In the genomic region with DNA sequence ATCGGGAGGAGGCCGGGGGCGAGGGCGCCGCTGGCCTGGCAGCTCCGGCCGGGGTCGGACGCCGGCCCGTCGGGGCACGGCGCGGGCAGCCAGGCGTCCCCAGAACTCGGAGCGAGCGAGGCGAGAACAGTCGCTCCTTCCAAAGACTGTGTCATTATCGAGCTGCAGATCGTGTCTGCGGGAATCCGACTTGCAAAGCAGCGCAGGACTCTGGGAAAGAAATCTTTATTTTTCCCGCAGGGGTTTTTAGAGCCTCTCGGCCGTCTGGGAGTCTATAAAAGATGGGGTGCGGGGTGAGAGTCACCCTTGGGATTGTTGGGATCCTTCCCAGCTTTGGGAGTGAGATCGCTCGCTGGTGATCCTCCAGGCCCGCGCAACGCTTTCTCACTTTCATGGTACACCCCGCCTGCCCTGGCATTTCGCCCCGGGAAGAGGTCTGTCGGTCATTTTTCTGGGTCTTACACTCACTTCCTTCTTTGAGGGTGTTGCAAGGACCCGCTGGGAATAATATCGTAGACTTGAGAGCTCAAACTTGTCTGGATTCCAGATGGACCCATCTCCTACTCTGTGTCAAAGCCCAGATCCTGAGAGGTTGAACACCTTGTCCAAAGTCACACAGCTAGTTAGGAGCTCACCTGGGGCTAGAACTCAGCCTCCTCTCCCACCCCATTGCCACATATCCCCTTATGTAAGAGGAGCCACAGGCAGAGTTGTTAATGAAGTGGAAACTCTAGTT, we compare ENCODE assay signal across 8 cellular contexts. TPM values are rescaled to one million over a fixed set of nuclear protein-coding genes. Genes with fewer than 3 reads are reported as not detected.
A peak's percentile ranks its signal among the peaks of the same experiment; 100 is the strongest.
DNase-seq lines count a peak whose midpoint lies in the region; ATAC-seq and TF ChIP-seq lines count a peak whose summit lies in the region.

No MANE protein-coding gene starts in this region.

- H3K27ac Mint-ChIP-seq in stimulated activated naive CD8-positive, alpha-beta T cell treated with anti-CD3 and anti-CD28 coated beads, Interleukin-15, amount 100 ng/mL, for 72 hours, result no peak overlapping the region

- DNase-seq in GM12865 (ENCODE audit: low read depth), result no peak
- no peak for DNase-seq in NT2/D1 (ENCODE audit: low read depth, low spot score)
- peak; percentile 58 for DNase-seq in choroid plexus epithelial cell (ENCODE audit: low read depth)
- peak; percentile 78 for DNase-seq in left lobe of liver (ENCODE audit: low spot score)
- no peak for DNase-seq in stimulated activated naive CD8-positive, alpha-beta T cell treated with anti-CD3 and anti-CD28 coated beads, Interleukin-15, amount 100 ng/mL, for 72 hours
- no peak for DNase-seq in GM13976 (ENCODE audit: low spot score)
- no peak for DNase-seq in GOT3 (lab: John Stamatoyannopoulos, UW)

- peaks cover 5% of the 10 kb centered on the region for H3K4me1 ChIP-seq in NT2/D1 (ENCODE audit: insufficient read depth, insufficient read length)

- H3K27me3 ChIP-seq in NT2/D1 (ENCODE audit: insufficient read depth, insufficient read length), result peaks cover 28% of the 10 kb centered on the region

- H3K36me3 ChIP-seq in NT2/D1 (ENCODE audit: insufficient read depth, insufficient read length, low read length), result peaks cover 6% of the 10 kb centered on the region

- H3K9me3 Mint-ChIP-seq in stimulated activated naive CD8-positive, alpha-beta T cell treated with anti-CD3 and anti-CD28 coated beads, Interleukin-15, amount 100 ng/mL, for 72 hours, result no peaks in the 10 kb centered on the region

- in situ Hi-C loops in GM13976 (cut with MboI; ENCODE audit: low sequenced_read_pairs, unreplicated experiment), result no loop called here

- TF ChIP-seq CTCF in GM12865 (IDR thresholded peaks at IDR 0.05; ENCODE audit: insufficient read depth, low read depth, low read length, missing control alignments) (no peak), choroid plexus epithelial cell (conservative IDR thresholded peaks at IDR 0.05; ENCODE audit: low read depth, low read length) (no peak), GM13976 (IDR thresholded peaks at IDR 0.05; ENCODE audit: borderline replicate concordance, control extremely low read depth, extremely low read depth, insufficient read depth, missing control alignments) (no peak)

- peak overlapping the region; percentile 44 to 96 for H3K4me3 Mint-ChIP-seq in stimulated activated naive CD8-positive, alpha-beta T cell treated with anti-CD3 and anti-CD28 coated beads, Interleukin-15, amount 100 ng/mL, for 72 hours

- H3K9me3 ChIP-seq in NT2/D1 (ENCODE audit: insufficient read depth, low read length), result no peaks in the 10 kb centered on the region

- ATAC-seq in left lobe of liver (peak; percentile 3), HG03354 (IDR thresholded peaks at IDR 0.05; ENCODE audit: poor library complexity, severe bottlenecking, unreplicated experiment) (no peak)
- no peak for ATAC-seq in stimulated activated naive CD8-positive, alpha-beta T cell treated with anti-CD3 and anti-CD28 coated beads, Interleukin-15, amount 100 ng/mL, for 72 hours

- H3K4me1 Mint-ChIP-seq in stimulated activated naive CD8-positive, alpha-beta T cell treated with anti-CD3 and anti-CD28 coated beads, Interleukin-15, amount 100 ng/mL, for 72 hours, result peaks cover 28% of the 10 kb centered on the region

- peak overlapping the region; percentile 94 for H3K9ac ChIP-seq in NT2/D1 (ENCODE audit: insufficient read length, low read depth)

- H3K4me3 ChIP-seq in GM12865 (ENCODE audit: low read depth, low read length) (peak overlapping the region; percentile 94), NT2/D1 (ENCODE audit: insufficient read length, low read depth) (peak overlapping the region; percentile 74), choroid plexus epithelial cell (ENCODE audit: low read depth, low read length) (peak overlapping the region; percentile 99)

- peaks cover 28% of the 10 kb centered on the region for H3K27me3 Mint-ChIP-seq in stimulated activated naive CD8-positive, alpha-beta T cell treated with anti-CD3 and anti-CD28 coated beads, Interleukin-15, amount 100 ng/mL, for 72 hours

RNA-seq across cellular contexts. Expression of gene UBTD1, which starts 1.0 kb away (rescaled TPM):
- 7.1 TPM for total RNA-seq in left lobe of liver

RNA-seq across cellular contexts. Expression of gene MMS19, which starts 1.5 kb away (rescaled TPM):
- 20.7 TPM for total RNA-seq in left lobe of liver

RNA-seq across cellular contexts. Expression of gene ZDHHC16, which starts 53.8 kb away (rescaled TPM):
- total RNA-seq in left lobe of liver, result 25.2 TPM

RNA-seq across cellular contexts. Expression of gene EXOSC1, which starts 53.9 kb away (rescaled TPM):
- 10.3 TPM for total RNA-seq in left lobe of liver

Comparison
In these comparisons a context has a peak if more than half of its experiments do, and no peak if none do; other contexts are left out.
1. DNase-seq: peak in choroid plexus epithelial cell (single experiment) and left lobe of liver (single experiment); none in GM12865 (single experiment), NT2/D1 (single experiment), stimulated activated naive CD8-positive, alpha-beta T cell treated with anti-CD3 and anti-CD28 coated beads, Interleukin-15, amount 100 ng/mL, for 72 hours (0 of 2), GM13976 (single experiment) and GOT3 (single experiment).
2. Peak in every context shown above with its lines, with median percentiles within 50 percentile points of each other: H3K4me3 ChIP-seq.